12 cellular contexts compared by ENCODE assay signal in the genomic region with DNA sequence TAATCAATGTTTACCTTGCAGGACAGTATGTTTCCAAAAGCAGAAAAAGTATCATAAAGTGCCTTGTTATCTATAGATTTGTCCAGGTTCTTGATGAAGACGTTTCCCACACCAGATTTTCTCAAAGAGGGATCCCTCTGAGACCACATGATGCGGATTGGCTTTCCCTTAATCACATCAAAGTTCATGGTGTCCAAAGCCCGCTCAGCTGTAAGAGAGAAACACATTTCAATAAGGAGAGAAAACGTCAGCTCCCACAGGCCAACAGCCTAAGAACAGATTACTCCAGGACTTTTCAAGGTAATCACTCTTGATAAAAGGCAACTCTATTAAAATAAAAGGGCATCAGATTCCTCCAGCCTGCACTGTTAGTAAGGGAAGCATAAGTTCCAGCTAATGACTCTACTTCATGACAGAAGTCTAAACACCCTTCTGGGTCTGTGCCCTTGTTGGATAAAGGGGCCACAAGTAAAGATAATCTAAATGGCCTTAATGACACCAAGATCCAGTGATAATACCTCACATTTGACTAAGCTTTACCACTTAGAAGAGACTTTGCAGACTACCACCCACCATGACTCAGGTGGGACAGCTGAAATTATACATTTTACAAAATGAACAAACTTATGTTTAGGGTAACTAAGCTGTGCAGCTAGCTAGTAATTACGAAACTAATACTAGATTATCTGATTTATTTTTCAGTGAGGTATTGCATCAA. TPM values are rescaled to one million over a fixed set of nuclear protein-coding genes. Genes with fewer than 3 reads are reported as not detected.
DNase-seq lines count a peak whose midpoint lies in the region; ATAC-seq, FAIRE-seq and TF ChIP-seq lines count a peak whose summit lies in the region.
"Had no signal": no experiment of that assay in that cellular context is flagged by ENCODE, and none has a peak within 500 bp of the region (broad histone marks: within the 10 kb centered on the region; RNA-seq: fewer than 3 reads in every experiment).

No MANE protein-coding gene starts in this region.

- no peak overlapping the region for H3K14ac ChIP-seq in mesenchymal stem cell (ENCODE audit: low read length in 2 of 2)

- peak overlapping the region; percentile 85 for H3K4me3 Mint-ChIP-seq in WTC11
- no peak overlapping the region for H3K4me3 Mint-ChIP-seq in T-helper 17 cell

- TF ChIP-seq CTCF in D721Med (IDR thresholded peaks at IDR 0.05; ENCODE audit: insufficient read depth, missing control alignments) (no peak), WTC11 (IDR thresholded peaks at IDR 0.05) (no peak)

- H2AFZ ChIP-seq in mesenchymal stem cell (ENCODE audit: low read depth, low read length): no peak overlapping the region

- H3K4me3 ChIP-seq in BLaER1 treated with 17β-estradiol and CSF1 and Interleukin-3, amounts not matched to agents 10 nM and 100 nM: peak overlapping the region in 9 of 10 experiments; percentile 90 to 100 (median 98); a peak in 12 of 20 replicates
- peak overlapping the region in 1 of 2 experiments; percentile 88 for H3K4me3 ChIP-seq in mesenchymal stem cell (ENCODE audit: insufficient read depth in 1 of 2, low read depth in 1 of 2, low read length in 2 of 2)
- H3K4me3 ChIP-seq: colonic mucosa had no signal

- peaks cover 20% of the 10 kb centered on the region for H3K79me1 ChIP-seq in mesenchymal stem cell (replicated peaks; ENCODE audit: low read length, poor library complexity, severe bottlenecking)

- H3K9me3 ChIP-seq in BLaER1 treated with 17β-estradiol and CSF1 and Interleukin-3, amounts not matched to agents 10 nM and 100 nM (replicated peaks in 1 of 11): no peaks in the 10 kb centered on the region
- H3K9me3 ChIP-seq in mesenchymal stem cell (ENCODE audit: control insufficient read depth, low read length) (no peaks in the 10 kb centered on the region), T-helper 17 cell (ENCODE audit: control insufficient read depth, low read length, poor library complexity, severe bottlenecking) (no peaks in the 10 kb centered on the region)
- H3K9me3 ChIP-seq: colonic mucosa, neutrophil had no signal

- no peak overlapping the region for H4K91ac ChIP-seq in mesenchymal stem cell (ENCODE audit: low read length)

- H3K36me3 Mint-ChIP-seq in WTC11: peaks cover 77% of the 10 kb centered on the region
- peaks cover 3% of the 10 kb centered on the region for H3K36me3 Mint-ChIP-seq in T-helper 17 cell (ENCODE audit: low read depth)

- H3K4me2 ChIP-seq in BLaER1 treated with 17β-estradiol and CSF1 and Interleukin-3, amounts not matched to agents 10 nM and 100 nM: peak overlapping the region; percentile 87 to 99 (median 95); a peak in 21 of 22 replicates
- no peak overlapping the region for H3K4me2 ChIP-seq in mesenchymal stem cell (ENCODE audit: low read length, poor library complexity, severe bottlenecking)

- no peak for FAIRE-seq in D721Med (lab: Jason Lieb, UNC)
- FAIRE-seq: TTC549 had no signal

- no peak overlapping the region for H4K8ac ChIP-seq in mesenchymal stem cell (ENCODE audit: low read length)

- POLR2A ChIA-PET in WTC11 (lab: Charles Lee): no interaction called here

- H3K27ac Mint-ChIP-seq in WTC11 (no peak overlapping the region; the same call in 1 of the 2 replicates), T-helper 17 cell (no peak overlapping the region)

- H3K4me1 ChIP-seq in BLaER1 treated with 17β-estradiol and CSF1 and Interleukin-3, amounts not matched to agents 10 nM and 100 nM: peaks cover 22 to 32% (median 28%) of the 10 kb centered on the region in 10 experiments
- peaks cover 21% of the 10 kb centered on the region for H3K4me1 ChIP-seq in mesenchymal stem cell (ENCODE audit: control insufficient read depth, insufficient read depth, low read depth, low read length)

- H3K4ac ChIP-seq in mesenchymal stem cell (ENCODE audit: low read depth in 1 of 2, low read length in 2 of 2): no peak overlapping the region

- H3K27me3 Mint-ChIP-seq in WTC11 (ENCODE audit: low read depth) (no peaks in the 10 kb centered on the region), T-helper 17 cell (no peaks in the 10 kb centered on the region)

- H2BK12ac ChIP-seq in mesenchymal stem cell (ENCODE audit: low read length in 2 of 2): no peak overlapping the region

- H3K27me3 ChIP-seq in BLaER1 treated with 17β-estradiol and CSF1 and Interleukin-3, amounts not matched to agents 10 nM and 100 nM: no peaks in the 10 kb centered on the region
- no peaks in the 10 kb centered on the region for H3K27me3 ChIP-seq in mesenchymal stem cell (ENCODE audit: control insufficient read depth in 1 of 2, insufficient read depth in 1 of 2, low read length in 2 of 2)
- H3K27me3 ChIP-seq: colonic mucosa had no signal

- CTCF ChIA-PET in WTC11 (lab: Charles Lee): interaction anchor here (1.5 to 2.1 kb wide), 3 partner anchors 11 to 162 kb away, joined by 3 to 9 read pairs (median 4); no protein-coding TSS in a partner anchor

- no peak overlapping the region for H3K27ac ChIP-seq in BLaER1 treated with 17β-estradiol and CSF1 and Interleukin-3, amounts not matched to agents 10 nM and 100 nM
- H3K27ac ChIP-seq in mesenchymal stem cell (ENCODE audit: low read length, poor library complexity, severe bottlenecking): no peak overlapping the region
- H3K27ac ChIP-seq: colonic mucosa, neutrophil had no signal

- H3K4me1 Mint-ChIP-seq in WTC11 (peaks cover 27% of the 10 kb centered on the region), T-helper 17 cell (peaks cover 38% of the 10 kb centered on the region)

- no peak overlapping the region for H3K23ac ChIP-seq in mesenchymal stem cell (ENCODE audit: low read length in 2 of 2)

- H3K9ac ChIP-seq in BLaER1 treated with 17β-estradiol and CSF1 and Interleukin-3, amounts not matched to agents 10 nM and 100 nM: peak overlapping the region in 7 of 11 experiments; percentile 11 to 98 (median 96); a peak in 8 of 22 replicates
- H3K9ac ChIP-seq in mesenchymal stem cell (ENCODE audit: low read length): peak overlapping the region; percentile 28

- H4K20me1 ChIP-seq in BLaER1 treated with 17β-estradiol and CSF1 and Interleukin-3, amounts not matched to agents 10 nM and 100 nM: peaks cover 67 to 90% (median 86%) of the 10 kb centered on the region in 11 experiments

- no peak overlapping the region for H2BK5ac ChIP-seq in mesenchymal stem cell (ENCODE audit: low read depth, low read length, poor library complexity, severe bottlenecking)

- H3K18ac ChIP-seq in mesenchymal stem cell (ENCODE audit: low read depth in 1 of 2, low read length in 2 of 2): no peak overlapping the region

- no peak overlapping the region for H2BK120ac ChIP-seq in mesenchymal stem cell (ENCODE audit: low read depth, low read length)

- DNase-seq in D721Med (ENCODE audit: insufficient read length, low spot score) (peak; percentile 57), WTC11 (ENCODE audit: low spot score) (no peak), mesenchymal stem cell (no peak), NCI-H345 treated with DMSO at 0.1 percent for 48 hours (lab: John Stamatoyannopoulos, UW; ENCODE audit: unreplicated experiment) (no peak), T-helper 17 cell (no peak)
- no peak for DNase-seq in activated effector memory CD4-positive, alpha-beta T cell treated with Interleukin-2 at 50 U/mL for 16 hours
- DNase-seq: colonic mucosa, islet precursor cell, NCI-H226 had no signal

- WGBS in mesenchymal stem cell: 92% methylated on average over 4 of the region's 5 CpGs

- H3K36me3 ChIP-seq in BLaER1 treated with 17β-estradiol and CSF1 and Interleukin-3, amounts not matched to agents 10 nM and 100 nM: peaks cover 65 to 82% (median 81%) of the 10 kb centered on the region in 11 experiments
- peaks cover 44 to 70% of the 10 kb centered on the region in 2 experiments for H3K36me3 ChIP-seq in mesenchymal stem cell (ENCODE audit: control insufficient read depth in 1 of 2, insufficient read depth in 2 of 2, low read depth in 1 of 2, low read length in 2 of 2)

- no peak for ATAC-seq in WTC11
- ATAC-seq in T-helper 17 cell: no peak

- no peak overlapping the region for H2AK5ac ChIP-seq in mesenchymal stem cell (ENCODE audit: low read length, severe bottlenecking)

- no peak overlapping the region for H2BK15ac ChIP-seq in mesenchymal stem cell (ENCODE audit: low read depth, poor library complexity, severe bottlenecking)

- no peaks in the 10 kb centered on the region for H3K9me3 Mint-ChIP-seq in WTC11

TF ChIP-seq in WTC11, 78 proteins besides CTCF, POLR2A, EP300 and RAD21 (continues in another document):
- TF ChIP-seq SP1 (CRISPR knock-in tag; conservative IDR thresholded peaks at IDR 0.05): no peak
- TF ChIP-seq TEAD4 (CRISPR knock-in tag; IDR thresholded peaks at IDR 0.05): no peak
- TF ChIP-seq EMX1 (CRISPR knock-in tag; IDR thresholded peaks at IDR 0.05): no peak
- TF ChIP-seq JUN (CRISPR knock-in tag; IDR thresholded peaks at IDR 0.05): no peak
- TF ChIP-seq TEAD1 (CRISPR knock-in tag; IDR thresholded peaks at IDR 0.05): no peak
- TF ChIP-seq, protein P1, sequence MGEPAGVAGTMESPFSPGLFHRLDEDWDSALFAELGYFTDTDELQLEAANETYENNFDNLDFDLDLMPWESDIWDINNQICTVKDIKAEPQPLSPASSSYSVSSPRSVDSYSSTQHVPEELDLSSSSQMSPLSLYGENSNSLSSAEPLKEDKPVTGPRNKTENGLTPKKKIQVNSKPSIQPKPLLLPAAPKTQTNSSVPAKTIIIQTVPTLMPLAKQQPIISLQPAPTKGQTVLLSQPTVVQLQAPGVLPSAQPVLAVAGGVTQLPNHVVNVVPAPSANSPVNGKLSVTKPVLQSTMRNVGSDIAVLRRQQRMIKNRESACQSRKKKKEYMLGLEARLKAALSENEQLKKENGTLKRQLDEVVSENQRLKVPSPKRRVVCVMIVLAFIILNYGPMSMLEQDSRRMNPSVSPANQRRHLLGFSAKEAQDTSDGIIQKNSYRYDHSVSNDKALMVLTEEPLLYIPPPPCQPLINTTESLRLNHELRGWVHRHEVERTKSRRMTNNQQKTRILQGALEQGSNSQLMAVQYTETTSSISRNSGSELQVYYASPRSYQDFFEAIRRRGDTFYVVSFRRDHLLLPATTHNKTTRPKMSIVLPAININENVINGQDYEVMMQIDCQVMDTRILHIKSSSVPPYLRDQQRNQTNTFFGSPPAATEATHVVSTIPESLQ (CRISPR knock-in tag; IDR thresholded peaks at IDR 0.05): no peak
- TF ChIP-seq, protein P2, sequence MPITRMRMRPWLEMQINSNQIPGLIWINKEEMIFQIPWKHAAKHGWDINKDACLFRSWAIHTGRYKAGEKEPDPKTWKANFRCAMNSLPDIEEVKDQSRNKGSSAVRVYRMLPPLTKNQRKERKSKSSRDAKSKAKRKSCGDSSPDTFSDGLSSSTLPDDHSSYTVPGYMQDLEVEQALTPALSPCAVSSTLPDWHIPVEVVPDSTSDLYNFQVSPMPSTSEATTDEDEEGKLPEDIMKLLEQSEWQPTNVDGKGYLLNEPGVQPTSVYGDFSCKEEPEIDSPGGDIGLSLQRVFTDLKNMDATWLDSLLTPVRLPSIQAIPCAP (CRISPR knock-in tag; IDR thresholded peaks at IDR 0.05): no peak
- TF ChIP-seq, protein P3, sequence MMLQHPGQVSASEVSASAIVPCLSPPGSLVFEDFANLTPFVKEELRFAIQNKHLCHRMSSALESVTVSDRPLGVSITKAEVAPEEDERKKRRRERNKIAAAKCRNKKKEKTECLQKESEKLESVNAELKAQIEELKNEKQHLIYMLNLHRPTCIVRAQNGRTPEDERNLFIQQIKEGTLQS (CRISPR knock-in tag; conservative IDR thresholded peaks at IDR 0.05): no peak

RNA-seq across cellular contexts. Expression of a gene that starts 4.1 kb away (rescaled TPM):
- 269 to 293 TPM (median 271 TPM) in 3 replicates for total RNA-seq in WTC11 (2021)
- 162 TPM for polyA plus RNA-seq in mesenchymal stem cell (2013, experiment 1 of 2)
- polyA plus RNA-seq in mesenchymal stem cell (2013, experiment 2 of 2): 158 TPM
- total RNA-seq in T-helper 17 cell: 100 to 1,000 TPM; 292 to 332 TPM
